Comparison of ENCODE assay signal across 9 cellular contexts in genomic region chr2:50492452-50492851, GRCh38.
DNase-seq lines count a peak whose midpoint lies in the region; TF ChIP-seq lines count a peak whose summit lies in the region.
"Had no signal": no experiment of that assay in that cellular context is flagged by ENCODE, and none has a peak within 500 bp of the region (broad histone marks: within the 10 kb centered on the region; RNA-seq: fewer than 3 reads in every experiment).

No MANE protein-coding gene starts in this region.

- H3K27me3 ChIP-seq in liver (ENCODE audit: control insufficient read depth in 4 of 4, insufficient read depth in 4 of 4, low read length in 3 of 4): peaks cover 0 to 4% (median 0%) of the 10 kb centered on the region in 4 donors

- H3K36me3 ChIP-seq in liver (ENCODE audit: control insufficient read depth in 4 of 4, insufficient read depth in 3 of 4, low read depth in 1 of 4, low read length in 3 of 4): no peaks in the 10 kb centered on the region

- H3K4me3 ChIP-seq in HFF-Myc (replicated peaks; ENCODE audit: low read depth, low read length) (no peak overlapping the region), LNCaP clone FGC (ENCODE audit: low read depth, low read length) (no peak overlapping the region), liver (ENCODE audit: low read depth in 1 of 3, low read length in 3 of 3) (peak overlapping the region in 2 of 3 donors; percentile 18 to 51)

- TF ChIP-seq CTCF in AG09319 (IDR thresholded peaks at IDR 0.05; ENCODE audit: low read depth, low read length) (peak; percentile 73), GM12872 (IDR thresholded peaks at IDR 0.05; ENCODE audit: insufficient read depth, low read depth, low read length) (peak; percentile 55), HFF-Myc (IDR thresholded peaks at IDR 0.05; ENCODE audit: low read depth, low read length, missing control alignments) (peak; percentile 56), LNCaP clone FGC (IDR thresholded peaks at IDR 0.05; ENCODE audit: control insufficient read depth, extremely low read depth, insufficient read depth) (peak; percentile 50), chondrocyte (IDR thresholded peaks at IDR 0.05) (peak; percentile 82), liver (IDR thresholded peaks at IDR 0.05; ENCODE audit: low read depth, low read length, missing input control) (peak; percentile 68), type B pancreatic cell (conservative IDR thresholded peaks at IDR 0.05) (peak; percentile 84)

- peak; percentile 2 for DNase-seq in AG09319 (ENCODE audit: extremely low read depth, low read depth)
- peak; percentile 10 for DNase-seq in HFF-Myc (ENCODE audit: extremely low read depth, low read depth)
- no peak for DNase-seq in LNCaP clone FGC (ENCODE audit: low read depth)
- peak; percentile 42 for DNase-seq in RPMI7951 (ENCODE audit: low read depth)
- DNase-seq in chondrocyte (ENCODE audit: low spot score): no peak
- DNase-seq in type B pancreatic cell (ENCODE audit: extremely low spot score, unreplicated experiment): no peak

- H3K27ac ChIP-seq in liver (ENCODE audit: low read depth in 1 of 2, low read length in 2 of 2): no peak overlapping the region

- H3K9ac ChIP-seq in liver (ENCODE audit: low read depth in 1 of 2, low read length in 2 of 2): peak overlapping the region in 1 of 2 donors; percentile 38

- H3K27ac Mint-ChIP-seq in chondrocyte (ENCODE audit: unreplicated experiment) (no peak overlapping the region), type B pancreatic cell (peak overlapping the region; percentile 15)
- H3K27ac Mint-ChIP-seq: T-helper 1 cell treated with Interleukin-12 subunit alpha and Interleukin-12 subunit beta and Interleukin-4 antibody, amounts not matched to agents 30 μg/mL and 1 μg/mL, for 36 hours had no signal

- H3K4me1 Mint-ChIP-seq in chondrocyte (ENCODE audit: low read depth) (no peaks in the 10 kb centered on the region), type B pancreatic cell (ENCODE audit: unreplicated experiment) (peaks cover 13% of the 10 kb centered on the region)

- H3K27me3 Mint-ChIP-seq in chondrocyte (ENCODE audit: low read depth): peaks cover 35% of the 10 kb centered on the region
- peaks cover 3% of the 10 kb centered on the region for H3K27me3 Mint-ChIP-seq in type B pancreatic cell

- peak; percentile 84 to 89 for TF ChIP-seq RAD21 in liver (IDR thresholded peaks at IDR 0.05)

- H3K4me3 Mint-ChIP-seq in chondrocyte (ENCODE audit: unreplicated experiment): no peak overlapping the region
- H3K4me3 Mint-ChIP-seq in type B pancreatic cell: peak overlapping the region; percentile 70
- H3K4me3 Mint-ChIP-seq: T-helper 1 cell treated with Interleukin-12 subunit alpha and Interleukin-12 subunit beta and Interleukin-4 antibody, amounts not matched to agents 30 μg/mL and 1 μg/mL, for 36 hours had no signal

- no peaks in the 10 kb centered on the region for H3K9me3 Mint-ChIP-seq in chondrocyte (ENCODE audit: low read depth)
- H3K9me3 Mint-ChIP-seq in type B pancreatic cell: no peaks in the 10 kb centered on the region
- H3K9me3 Mint-ChIP-seq: T-helper 1 cell treated with Interleukin-12 subunit alpha and Interleukin-12 subunit beta and Interleukin-4 antibody, amounts not matched to agents 30 μg/mL and 1 μg/mL, for 36 hours had no signal

- WGBS in liver: 2% methylated on average over 3 of the region's 3 CpGs

- no peaks in the 10 kb centered on the region for H3K9me3 ChIP-seq in liver (ENCODE audit: control insufficient read depth in 4 of 4, low read length in 3 of 4)

- peaks cover 0 to 8% (median 7%) of the 10 kb centered on the region in 4 donors for H3K4me1 ChIP-seq in liver (ENCODE audit: control insufficient read depth in 4 of 4, insufficient read depth in 4 of 4, low read length in 3 of 4)

- H3K36me3 Mint-ChIP-seq in chondrocyte (ENCODE audit: low read depth) (no peaks in the 10 kb centered on the region), type B pancreatic cell (no peaks in the 10 kb centered on the region)

TF ChIP-seq in liver, 16 proteins besides CTCF, POLR2A, EP300 and RAD21:
- TF ChIP-seq JUND (IDR thresholded peaks at IDR 0.05): no peak
- no peak for TF ChIP-seq YY1 (IDR thresholded peaks at IDR 0.05)
- TF ChIP-seq FOXA1 (IDR thresholded peaks at IDR 0.05): no peak
- TF ChIP-seq GABPA (IDR thresholded peaks at IDR 0.05 in 1 of 2, conservative IDR thresholded peaks at IDR 0.05 in 1 of 2): no peak
- TF ChIP-seq HNF4A (conservative IDR thresholded peaks at IDR 0.05): no peak
- no peak for TF ChIP-seq FOXA2 (IDR thresholded peaks at IDR 0.05)
- no peak for TF ChIP-seq ZBTB33 (IDR thresholded peaks at IDR 0.05)
- TF ChIP-seq REST (IDR thresholded peaks at IDR 0.05): no peak
- no peak for TF ChIP-seq HNF4G (IDR thresholded peaks at IDR 0.05)
- no peak for TF ChIP-seq MAX (IDR thresholded peaks at IDR 0.05)
- TF ChIP-seq EGR1 (IDR thresholded peaks at IDR 0.05; ENCODE audit: low read depth in 2 of 2): no peak
- TF ChIP-seq ATF3 (IDR thresholded peaks at IDR 0.05): no peak
- no peak for TF ChIP-seq TAF1 (conservative IDR thresholded peaks at IDR 0.05)
- no peak for TF ChIP-seq RXRA (IDR thresholded peaks at IDR 0.05)
- no peak for TF ChIP-seq NR2F2 (IDR thresholded peaks at IDR 0.05)
- no peak for TF ChIP-seq SP1 (IDR thresholded peaks at IDR 0.05)
TF ChIP-seq in liver: peak in this region for 0.

Comparison
In these comparisons a context has a peak if more than half of its experiments do, and no peak if none do; other contexts are left out.
1. DNase-seq: peak in AG09319 (single experiment), HFF-Myc (single experiment) and RPMI7951 (single experiment); none in LNCaP clone FGC (single experiment), chondrocyte (single experiment) and type B pancreatic cell (single experiment).
2. H3K4me3 ChIP-seq: peak in liver (2 of 3); none in HFF-Myc (single experiment) and LNCaP clone FGC (single experiment).
3. Peak in every context shown above with its lines, with median percentiles within 50 percentile points of each other: CTCF ChIP-seq.